In the genomic region with DNA sequence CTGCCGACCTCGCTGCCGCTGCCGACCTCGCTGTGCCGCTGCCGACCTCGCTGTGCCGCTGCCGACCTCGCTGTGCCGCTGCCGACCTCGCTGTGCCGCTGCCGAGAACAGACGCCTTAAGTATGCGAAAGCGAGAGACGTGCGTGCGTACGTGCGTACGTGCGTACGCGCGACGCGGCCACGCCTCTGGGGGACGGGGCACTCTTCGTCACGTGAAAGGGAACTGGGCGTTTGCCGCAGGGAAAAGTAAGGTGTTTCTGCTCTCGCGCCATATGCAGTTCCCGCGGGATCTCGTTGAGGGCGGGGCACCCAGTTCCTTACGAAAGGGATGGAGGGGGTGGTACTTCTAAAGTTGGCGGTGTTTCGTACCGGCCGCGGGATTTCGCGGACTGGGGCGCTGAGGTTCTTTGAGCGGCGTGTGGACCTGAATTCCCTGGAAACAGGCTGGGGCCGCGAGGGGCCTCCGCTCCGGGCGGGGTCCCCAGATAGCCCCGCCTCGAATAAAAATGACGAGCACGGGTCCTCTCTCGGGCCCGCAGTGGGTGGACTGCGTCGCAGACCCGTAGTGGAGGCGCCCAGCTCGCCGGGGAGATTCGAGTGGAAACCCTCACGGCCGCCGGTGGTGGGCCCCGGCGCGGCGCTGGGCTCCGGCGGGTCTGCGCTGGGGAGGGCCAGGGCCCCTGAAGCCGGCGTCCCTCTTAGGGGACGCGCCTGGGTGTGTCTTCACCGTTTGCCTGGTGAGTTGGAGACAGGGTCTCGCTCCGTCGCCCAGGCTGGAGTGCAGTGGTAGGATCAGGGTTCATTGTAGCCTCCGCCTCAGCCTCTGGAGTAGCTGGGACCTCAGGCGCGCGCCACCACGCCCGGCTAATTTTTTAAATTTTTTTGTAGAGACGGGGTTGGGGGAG, we compare ENCODE assay signal across 8 cellular contexts. TPM values are rescaled to one million over a fixed set of nuclear protein-coding genes. Genes with fewer than 3 reads are reported as not detected.
DNase-seq lines count a peak whose midpoint lies in the region; ATAC-seq, FAIRE-seq and TF ChIP-seq lines count a peak whose summit lies in the region.

A gene (minus strand): TSS at position 94 of the 905 bp plus-strand sequence. CDS start 167 bp downstream, outside the sequence.

- TF ChIP-seq RAD21 in H1 (IDR thresholded peaks at IDR 0.05 in 1 of 2, conservative IDR thresholded peaks at IDR 0.05 in 1 of 2; ENCODE audit: low read depth in 2 of 2, low read length in 2 of 2) = peak; percentile 14 to 24; a peak in 2 of 4 replicates

- peaks cover 7 to 25% of the 10 kb centered on the region in 2 experiments for H4K20me1 ChIP-seq in H1 (replicated peaks in 1 of 2; ENCODE audit: control insufficient read depth in 1 of 2, insufficient read depth in 2 of 2, low read length in 2 of 2)

- no peak within 1 kb of the TSS for H2BK120ac ChIP-seq in H1 (replicated peaks; ENCODE audit: low read depth, low read length)

- 3% methylated on average over 78 of the region's 97 CpGs; no CpG with 5 or more reads in 1 of the 2 experiments for WGBS in H1 (ENCODE audit: extremely low coverage in 1 of 2, insufficient coverage in 1 of 2, insufficient read length in 1 of 2, insufficient replicate concordance in 2 of 2, low coverage in 1 of 2, low lambda C conversion rate in 2 of 2, missing lambda C conversion rate in 1 of 2), 2 experiments

- ATAC-seq in GM21367 (IDR thresholded peaks at IDR 0.05; ENCODE audit: unreplicated experiment) = peak; percentile 81
- peak; percentile 82 for ATAC-seq in activated CD8-positive, alpha-beta memory T cell treated with anti-CD3 and anti-CD28 coated beads, Interleukin-2, amount 10 ng/mL, durations not matched to agents 7 days and 5 days
- ATAC-seq in memory B cell (ENCODE audit: low read depth) = peak; percentile 92

- H2BK12ac ChIP-seq in H1 (ENCODE audit: low read depth, low read length) = no peak within 1 kb of the TSS

- peak within 1 kb of the TSS; percentile 60; the same call in 1 of the 2 replicates for H3K18ac ChIP-seq in H1 (ENCODE audit: extremely low read depth, low read length)

- peak; percentile 70 for FAIRE-seq in H1 (lab: Jason Lieb, UNC)

- TF ChIP-seq POLR2A in H1 (IDR thresholded peaks at IDR 0.05; ENCODE audit: control extremely low read depth in 1 of 2, low read depth in 2 of 2, low read length in 2 of 2) = peak; percentile 55 to 74

- CTCF ChIA-PET in activated CD8-positive, alpha-beta memory T cell treated with anti-CD3 and anti-CD28 coated beads, Interleukin-2, amount 10 ng/mL, durations not matched to agents 7 days and 5 days (lab: Charles Lee) = interaction anchor here (0.7 to 3.6 kb wide), 4 partner anchors 10 to 65 kb away, joined by 3 to 22 read pairs (median 4); a partner anchor contains a TSS
- CTCF ChIA-PET in H1 (lab: Charles Lee; ENCODE audit: partially characterized antibody) = interaction anchor here (0.6 to 1.8 kb wide), 5 partner anchors 28 to 251 kb away, joined by 3 to 7 read pairs (median 3); no protein-coding TSS in a partner anchor

- H2BK20ac ChIP-seq in H1 (ENCODE audit: low read length) = no peak within 1 kb of the TSS

- H3K14ac ChIP-seq in H1 (ENCODE audit: insufficient read length) = no peak within 1 kb of the TSS

- H3K4ac ChIP-seq in H1 (replicated peaks; ENCODE audit: insufficient read length, low read depth, low read length) = no peak within 1 kb of the TSS

- H3K36me3 ChIP-seq in NT2/D1 (ENCODE audit: insufficient read depth, insufficient read length, low read length) = peaks cover 54% of the 10 kb centered on the region
- peaks cover 16 to 20% (median 19%) of the 10 kb centered on the region in 4 experiments for H3K36me3 ChIP-seq in H1 (ENCODE audit: control insufficient read depth in 2 of 4, insufficient read depth in 4 of 4, low read length in 3 of 4)

- peaks cover 17% of the 10 kb centered on the region for H3K79me1 ChIP-seq in H1 (ENCODE audit: low read depth, low read length)

- H4K5ac ChIP-seq in H1 (ENCODE audit: insufficient read length, low read depth, low read length) = peak within 1 kb of the TSS; percentile 2

- H3K4me2 ChIP-seq in H1 (ENCODE audit: insufficient read depth in 1 of 2, low read depth in 2 of 2, low read length in 2 of 2) = peak within 1 kb of the TSS; percentile 85 to 96

- H3K23ac ChIP-seq in H1 (ENCODE audit: insufficient read length) = no peak within 1 kb of the TSS

- peak within 1 kb of the TSS; percentile 81 for H3K4me3 Mint-ChIP-seq in activated CD8-positive, alpha-beta memory T cell treated with anti-CD3 and anti-CD28 coated beads, Interleukin-2, amount 10 ng/mL, durations not matched to agents 7 days and 5 days
- H3K4me3 Mint-ChIP-seq in memory B cell = peak within 1 kb of the TSS; percentile 98

- H3K23me2 ChIP-seq in H1 (ENCODE audit: low read depth, low read length) = peaks cover 11% of the 10 kb centered on the region

- peak within 1 kb of the TSS; percentile 88; the same call in 1 of the 2 replicates for H4K8ac ChIP-seq in H1 (ENCODE audit: extremely low read depth, insufficient read depth, low read length)

- DNase-seq in COLO829 (ENCODE audit: low spot score) (peak; percentile 99), HUDEP-2 (lab: John Stamatoyannopoulos, UW; ENCODE audit: unreplicated experiment in 76 of 76) (peak in 75 of 76 experiments; percentile 35 to 99 (median 96)), NT2/D1 (ENCODE audit: low read depth, low spot score) (peak; percentile 98), H1 (ENCODE audit: low read depth in 1 of 2, low spot score in 2 of 2) (peak; percentile 97 to 98), memory B cell (ENCODE audit: low spot score in 2 of 2) (peak; percentile 85 to 96)
- peak; percentile 99 for DNase-seq in activated CD8-positive, alpha-beta memory T cell treated with anti-CD3 and anti-CD28 coated beads, Interleukin-2, amount 10 ng/mL, durations not matched to agents 7 days and 5 days
- peak; percentile 92 for DNase-seq in stimulated activated CD8-positive, alpha-beta memory T cell treated with anti-CD3 and anti-CD28 coated beads, Interleukin-12 subunit alpha, Interleukin-12 subunit beta, amount 100 ng/mL, for 24 hours (ENCODE audit: extremely low read depth)

- H2BK5ac ChIP-seq in H1 (ENCODE audit: low read depth, low read length) = no peak within 1 kb of the TSS; the same call in none of the 2 replicates

- H3K9me3 Mint-ChIP-seq in activated CD8-positive, alpha-beta memory T cell treated with anti-CD3 and anti-CD28 coated beads, Interleukin-2, amount 10 ng/mL, durations not matched to agents 7 days and 5 days (ENCODE audit: low read depth) = peaks cover 6% of the 10 kb centered on the region
- H3K9me3 Mint-ChIP-seq in memory B cell = no peaks in the 10 kb centered on the region

- H3K4me1 ChIP-seq in NT2/D1 (ENCODE audit: insufficient read depth, insufficient read length) (peaks cover 11% of the 10 kb centered on the region), H1 (replicated peaks in 1 of 4; ENCODE audit: control insufficient read depth in 3 of 4, insufficient read depth in 4 of 4, low read length in 3 of 4) (peaks cover 2 to 21% (median 6%) of the 10 kb centered on the region in 4 experiments)

- peak within 1 kb of the TSS; percentile 95 for H3K27ac Mint-ChIP-seq in activated CD8-positive, alpha-beta memory T cell treated with anti-CD3 and anti-CD28 coated beads, Interleukin-2, amount 10 ng/mL, durations not matched to agents 7 days and 5 days
- H3K27ac Mint-ChIP-seq in memory B cell = peak within 1 kb of the TSS; percentile 93

- H3K4me1 Mint-ChIP-seq in activated CD8-positive, alpha-beta memory T cell treated with anti-CD3 and anti-CD28 coated beads, Interleukin-2, amount 10 ng/mL, durations not matched to agents 7 days and 5 days = peaks cover 47% of the 10 kb centered on the region
- H3K4me1 Mint-ChIP-seq in memory B cell = peaks cover 22% of the 10 kb centered on the region

- H3K36me3 Mint-ChIP-seq in activated CD8-positive, alpha-beta memory T cell treated with anti-CD3 and anti-CD28 coated beads, Interleukin-2, amount 10 ng/mL, durations not matched to agents 7 days and 5 days = peaks cover 31% of the 10 kb centered on the region
- H3K36me3 Mint-ChIP-seq in memory B cell = peaks cover 3% of the 10 kb centered on the region

- no peak within 1 kb of the TSS for H2BK15ac ChIP-seq in H1 (ENCODE audit: low read length)

- H3K27ac ChIP-seq in H1 (ENCODE audit: low read depth, low read length) = peak within 1 kb of the TSS; percentile 83

- peaks cover 22 to 48% of the 10 kb centered on the region in 2 experiments for H3K79me2 ChIP-seq in H1 (ENCODE audit: control insufficient read depth in 1 of 2, insufficient read depth in 2 of 2, low read length in 2 of 2)

- POLR2A ChIA-PET in H1 (lab: Charles Lee; ENCODE audit: partially characterized antibody) = interaction anchor here (0.6 to 4.0 kb wide), 16 partner anchors 13 to 351 kb away, joined by 3 to 17 read pairs (median 4); a partner anchor contains a TSS

- H3K27me3 Mint-ChIP-seq in activated CD8-positive, alpha-beta memory T cell treated with anti-CD3 and anti-CD28 coated beads, Interleukin-2, amount 10 ng/mL, durations not matched to agents 7 days and 5 days = no peaks in the 10 kb centered on the region
- no peaks in the 10 kb centered on the region for H3K27me3 Mint-ChIP-seq in memory B cell

- H2AFZ ChIP-seq in H1 (ENCODE audit: low read length) = no peak within 1 kb of the TSS; the same call in 1 of the 2 replicates

- peak in 1 of 3 experiments; percentile 10; a peak in 1 of 4 replicates for TF ChIP-seq CTCF in H1 (IDR thresholded peaks at IDR 0.05; ENCODE audit: control extremely low read depth in 1 of 3, insufficient read depth in 1 of 3, low read depth in 1 of 3, low read length in 3 of 3)

- 0 out of 2 replicates have a peak within 1 kb of the TSS, but pooled peaks have one; percentile 9 for H2AK5ac ChIP-seq in H1 (ENCODE audit: low read depth, low read length)

- H3K27me3 ChIP-seq in NT2/D1 (ENCODE audit: insufficient read depth, insufficient read length) = no peaks in the 10 kb centered on the region
- no peaks in the 10 kb centered on the region; a peak in 2 of 7 replicates for H3K27me3 ChIP-seq in H1 (replicated peaks in 1 of 4; ENCODE audit: control insufficient read depth in 3 of 4, extremely low read depth in 1 of 4, insufficient read depth in 3 of 4, low read length in 3 of 4)

- H3K9ac ChIP-seq in NT2/D1 (ENCODE audit: insufficient read length, low read depth) = peak within 1 kb of the TSS; percentile 99
- H3K9ac ChIP-seq in H1 (replicated peaks in 1 of 4; ENCODE audit: extremely low read depth in 1 of 4, low read depth in 3 of 4, low read length in 3 of 4) = peak within 1 kb of the TSS; percentile 84 to 92 (median 88)

- H4K91ac ChIP-seq in H1 (replicated peaks; ENCODE audit: insufficient read length, low read length) = no peak within 1 kb of the TSS

- no peak for TF ChIP-seq EP300 in H1 (IDR thresholded peaks at IDR 0.05; ENCODE audit: borderline replicate concordance in 1 of 2, low read depth in 2 of 2, low read length in 2 of 2)

- H3K9me3 ChIP-seq in NT2/D1 (ENCODE audit: insufficient read depth, low read length) = peaks cover 9% of the 10 kb centered on the region; the same call in 1 of the 2 replicates
- H3K9me3 ChIP-seq in H1 (ENCODE audit: insufficient read depth in 2 of 2, low read depth in 1 of 2, low read length in 1 of 2) = no peaks in the 10 kb centered on the region

- peak within 1 kb of the TSS; percentile 94 for H3K4me3 ChIP-seq in NT2/D1 (ENCODE audit: insufficient read length, low read depth)
- peak within 1 kb of the TSS; percentile 84 to 95 (median 88) for H3K4me3 ChIP-seq in H1 (ENCODE audit: extremely low read depth in 1 of 4, insufficient read depth in 2 of 4, low read depth in 3 of 4, low read length in 4 of 4)

- peak within 1 kb of the TSS; percentile 83 for H3K56ac ChIP-seq in H1 (replicated peaks; ENCODE audit: insufficient read length, low read depth, low read length)

RNA-seq across cellular contexts. Expression of the gene that starts here (rescaled TPM):
- 100 to 1,000 TPM; 145 to 161 TPM for total RNA-seq in activated CD8-positive, alpha-beta memory T cell treated with anti-CD3 and anti-CD28 coated beads, Interleukin-2, amount 10 ng/mL, durations not matched to agents 7 days and 5 days
- total RNA-seq in H1 (2021; fragmentation: NEBNext Ultra II Directional; extraction: Animal tissue kit (Norgen Biotek cat#: 25700)) = 146 and 155 TPM in 2 replicates
- polyA plus RNA-seq in H1 (2011; rRNA removed) = 99.1 and 142 TPM in 2 replicates
- polyA plus RNA-seq in H1 (2011; cell fraction: cytosol; rRNA removed) = 140 TPM
- 77.5 TPM for polyA plus RNA-seq in H1 (2011; cell fraction: nucleus; rRNA removed)
- polyA plus RNA-seq in H1 (2012, experiment 1 of 2) = 156 to 184 TPM (median 166 TPM) in 4 replicates
- polyA plus RNA-seq in H1 (2012, experiment 2 of 2) = 48.6 TPM
- polyA plus RNA-seq in H1 (2013, experiment 1 of 2) = 81.9 TPM
- 84.3 TPM for polyA plus RNA-seq in H1 (2013, experiment 2 of 2)
- 108 and 113 TPM in 2 replicates for polyA minus RNA-seq in H1 (2011; rRNA and poly(A)+ RNA removed)
- 61.2 TPM for polyA minus RNA-seq in H1 (2011; cell fraction: cytosol; rRNA and poly(A)+ RNA removed)
- 42.7 TPM for polyA minus RNA-seq in H1 (2011; cell fraction: nucleus; rRNA and poly(A)+ RNA removed)

Comparison
In these comparisons a context has a peak if more than half of its experiments do, and no peak if none do; other contexts are left out.
1. Peak in every context shown above with its lines: DNase-seq, ATAC-seq, H3K4me3 ChIP-seq and H3K27ac ChIP-seq.